Comparison of ENCODE assay signal across 2 cellular contexts in genomic region chr9:122389799-122390481, GRCh38.
A peak's percentile ranks its signal among the peaks of the same experiment; 100 is the strongest.
TF ChIP-seq lines count a peak whose summit lies in the region.

No MANE protein-coding gene starts in this region.

TF ChIP-seq in endothelial cell of umbilical vein, 7 proteins besides CTCF, POLR2A, EP300 and RAD21:
- peak; percentile 62 for TF ChIP-seq FOS (IDR thresholded peaks at IDR 0.05; ENCODE audit: borderline replicate concordance, insufficient read depth, low read length)
- no peak for TF ChIP-seq MAX (IDR thresholded peaks at IDR 0.05; ENCODE audit: insufficient read depth, insufficient read length)

TF ChIP-seq in HepG2, 621 proteins besides CTCF, POLR2A, EP300 and RAD21:
- no peak for TF ChIP-seq CENPT (CRISPR knock-in tag; IDR thresholded peaks at IDR 0.05; ENCODE audit: low read depth)
- no peak for TF ChIP-seq NBN (conservative IDR thresholded peaks at IDR 0.05)
- no peak for TF ChIP-seq ZBTB10 (CRISPR knock-in tag; IDR thresholded peaks at IDR 0.05; ENCODE audit: borderline replicate concordance)
- TF ChIP-seq ARNTL (CRISPR knock-in tag; IDR thresholded peaks at IDR 0.05): no peak
- TF ChIP-seq, protein P1, sequence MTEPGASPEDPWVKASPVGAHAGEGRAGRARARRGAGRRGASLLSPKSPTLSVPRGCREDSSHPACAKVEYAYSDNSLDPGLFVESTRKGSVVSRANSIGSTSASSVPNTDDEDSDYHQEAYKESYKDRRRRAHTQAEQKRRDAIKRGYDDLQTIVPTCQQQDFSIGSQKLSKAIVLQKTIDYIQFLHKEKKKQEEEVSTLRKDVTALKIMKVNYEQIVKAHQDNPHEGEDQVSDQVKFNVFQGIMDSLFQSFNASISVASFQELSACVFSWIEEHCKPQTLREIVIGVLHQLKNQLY (CRISPR knock-in tag; IDR thresholded peaks at IDR 0.05): no peak
- no peak for TF ChIP-seq ZNF180 (CRISPR knock-in tag; IDR thresholded peaks at IDR 0.05; ENCODE audit: borderline replicate concordance, low read depth)
- TF ChIP-seq ZNF672 (CRISPR knock-in tag; IDR thresholded peaks at IDR 0.05): no peak
- no peak for TF ChIP-seq NKX3-1 (CRISPR knock-in tag; IDR thresholded peaks at IDR 0.05)
- TF ChIP-seq SNAPC2 (CRISPR knock-in tag; IDR thresholded peaks at IDR 0.05): no peak
- no peak for TF ChIP-seq ZSCAN12 (CRISPR knock-in tag; IDR thresholded peaks at IDR 0.05)
